ENCODE assay signal across 8 cellular contexts in genomic region chr4:153643406-153644016, GRCh38. TPM values are rescaled to one million over a fixed set of nuclear protein-coding genes. Genes with fewer than 3 reads are reported as not detected.
DNase-seq lines count a peak whose midpoint lies in the region; ATAC-seq and TF ChIP-seq lines count a peak whose summit lies in the region.

No MANE protein-coding gene starts in this region.

- in situ Hi-C loops in Panc1 (cut with HindIII; ENCODE audit: low pct_unique_long_range_greater_than_20kb, low sequenced_read_pairs): no loop called here

- H3K9me3 Mint-ChIP-seq in activated naive CD8-positive, alpha-beta T cell treated with anti-CD3 and anti-CD28 coated beads, Interleukin-2, amount 10 ng/mL, durations not matched to agents 7 days and 5 days: peaks cover 1% of the 10 kb centered on the region
- peaks cover 1% of the 10 kb centered on the region for H3K9me3 Mint-ChIP-seq in activated naive CD8-positive, alpha-beta T cell treated with anti-CD3 and anti-CD28 coated beads for 36 hours

- CTCF ChIA-PET in Panc1 (lab: Charles Lee): interaction anchor here (0.6 kb wide), 1 partner anchor 32 kb away, joined by 4 read pairs; no protein-coding TSS in a partner anchor

- H3K4me3 ChIP-seq in Panc1 (ENCODE audit: low read depth in 2 of 2, low read length in 2 of 2) (no peak overlapping the region), osteoblast (ENCODE audit: insufficient read depth, low read length) (no peak overlapping the region)

- H3K36me3 ChIP-seq in KOPT-K1 (ENCODE audit: insufficient read depth, low read length): peaks cover 4% of the 10 kb centered on the region; the same call in 1 of the 2 replicates
- H3K36me3 ChIP-seq in Panc1 (ENCODE audit: control insufficient read depth, insufficient read depth, low read length): no peaks in the 10 kb centered on the region
- H3K36me3 ChIP-seq in osteoblast (ENCODE audit: insufficient read depth, low read length): no peaks in the 10 kb centered on the region

- DNase-seq in activated naive CD8-positive, alpha-beta T cell treated with anti-CD3 and anti-CD28 coated beads, Interleukin-2, amount 10 ng/mL, durations not matched to agents 7 days and 5 days: no peak
- no peak for DNase-seq in activated naive CD8-positive, alpha-beta T cell treated with anti-CD3 and anti-CD28 coated beads for 36 hours
- DNase-seq in H4 (ENCODE audit: low spot score) (peak; percentile 72), Panc1 (ENCODE audit: low read depth, low spot score) (no peak), epidermal melanocyte (ENCODE audit: insufficient read length, low spot score) (peak; percentile 56), osteoblast (ENCODE audit: insufficient read length, low spot score, missing footprints) (peak; percentile 91)
- no peak for DNase-seq in NK-92 treated with Interleukin-12 subunit alpha and Interleukin-12 subunit beta, amount 100 ng/mL, for 24 hours (lab: John Stamatoyannopoulos, UW)

- POLR2A ChIA-PET in activated naive CD8-positive, alpha-beta T cell treated with anti-CD3 and anti-CD28 coated beads, Interleukin-2, amount 10 ng/mL, durations not matched to agents 7 days and 5 days (lab: Charles Lee): interaction anchor here (0.7 to 1.2 kb wide), 3 partner anchors 8 to 298 kb away, joined by 3 to 6 read pairs (median 3); partner anchors contain the start of gene TMEM131L
- POLR2A ChIA-PET in Panc1 (lab: Charles Lee): interaction anchor here (0.6 kb wide), 1 partner anchor 382 kb away, joined by 3 read pairs; no protein-coding TSS in a partner anchor

- no TSS peak for BruUV-seq in Panc1 (replicated peaks; lab: Mats Ljungman, UMichigan)

- H3K36me3 Mint-ChIP-seq in activated naive CD8-positive, alpha-beta T cell treated with anti-CD3 and anti-CD28 coated beads, Interleukin-2, amount 10 ng/mL, durations not matched to agents 7 days and 5 days: peaks cover 1% of the 10 kb centered on the region
- H3K36me3 Mint-ChIP-seq in activated naive CD8-positive, alpha-beta T cell treated with anti-CD3 and anti-CD28 coated beads for 36 hours: no peaks in the 10 kb centered on the region

- intact Hi-C loops in Panc1 (cut with micrococcal nuclease; ENCODE audit: unreplicated experiment): loop anchor here (2.0 to 5.0 kb wide), 2 partner anchors 301 to 501 kb away; partner anchors contain the start of gene MND1

- TF ChIP-seq CTCF in Panc1 (IDR thresholded peaks at IDR 0.05): peak; percentile 49; the same call in 1 of the 2 replicates
- peak; percentile 51 for TF ChIP-seq CTCF in osteoblast (IDR thresholded peaks at IDR 0.05; ENCODE audit: extremely low read depth, low read depth, low read length)

- ATAC-seq in activated naive CD8-positive, alpha-beta T cell treated with anti-CD3 and anti-CD28 coated beads, Interleukin-2, amount 10 ng/mL, durations not matched to agents 7 days and 5 days (ENCODE audit: low read depth): peak; percentile 89
- peak; percentile 92 for ATAC-seq in Panc1

- peak overlapping the region; percentile 57 for H3K27ac Mint-ChIP-seq in activated naive CD8-positive, alpha-beta T cell treated with anti-CD3 and anti-CD28 coated beads, Interleukin-2, amount 10 ng/mL, durations not matched to agents 7 days and 5 days
- H3K27ac Mint-ChIP-seq in activated naive CD8-positive, alpha-beta T cell treated with anti-CD3 and anti-CD28 coated beads for 36 hours: no peak overlapping the region

- no peaks in the 10 kb centered on the region for H4K20me1 ChIP-seq in osteoblast (ENCODE audit: insufficient read depth, low read length)

- no peak overlapping the region for H2AFZ ChIP-seq in osteoblast (ENCODE audit: low read length)

- H3K79me2 ChIP-seq in osteoblast (ENCODE audit: insufficient read depth, low read length): no peaks in the 10 kb centered on the region

- H3K9me3 ChIP-seq in KOPT-K1 (ENCODE audit: insufficient read depth, low read length, poor library complexity, severe bottlenecking): peaks cover 3% of the 10 kb centered on the region
- H3K9me3 ChIP-seq in Panc1 (ENCODE audit: control insufficient read depth, insufficient read depth, low read depth, low read length): no peaks in the 10 kb centered on the region; the same call in 1 of the 2 replicates
- H3K9me3 ChIP-seq in osteoblast (ENCODE audit: low read depth, low read length): no peaks in the 10 kb centered on the region

- H3K4me2 ChIP-seq in osteoblast (ENCODE audit: insufficient read depth, low read length): no peak overlapping the region

- peaks cover 15% of the 10 kb centered on the region for H3K4me1 Mint-ChIP-seq in activated naive CD8-positive, alpha-beta T cell treated with anti-CD3 and anti-CD28 coated beads, Interleukin-2, amount 10 ng/mL, durations not matched to agents 7 days and 5 days
- H3K4me1 Mint-ChIP-seq in activated naive CD8-positive, alpha-beta T cell treated with anti-CD3 and anti-CD28 coated beads for 36 hours: peaks cover 8% of the 10 kb centered on the region

- no peaks in the 10 kb centered on the region for H3K27me3 ChIP-seq in Panc1 (ENCODE audit: control insufficient read depth, insufficient read depth, low read length)
- no peaks in the 10 kb centered on the region for H3K27me3 ChIP-seq in osteoblast (ENCODE audit: insufficient read depth, low read length)

- H3K4me1 ChIP-seq in Panc1 (ENCODE audit: control insufficient read depth, insufficient read depth, low read length) (no peaks in the 10 kb centered on the region), osteoblast (ENCODE audit: insufficient read depth, low read length) (no peaks in the 10 kb centered on the region)

- no peaks in the 10 kb centered on the region for H3K27me3 Mint-ChIP-seq in activated naive CD8-positive, alpha-beta T cell treated with anti-CD3 and anti-CD28 coated beads, Interleukin-2, amount 10 ng/mL, durations not matched to agents 7 days and 5 days
- no peaks in the 10 kb centered on the region for H3K27me3 Mint-ChIP-seq in activated naive CD8-positive, alpha-beta T cell treated with anti-CD3 and anti-CD28 coated beads for 36 hours

- H3K27ac ChIP-seq in KOPT-K1 (ENCODE audit: low read depth, low read length, poor library complexity, severe bottlenecking) (peak overlapping the region; percentile 13), Panc1 (ENCODE audit: low read length) (no peak overlapping the region), osteoblast (ENCODE audit: low read depth, low read length) (no peak overlapping the region)

- H3K4me3 Mint-ChIP-seq in activated naive CD8-positive, alpha-beta T cell treated with anti-CD3 and anti-CD28 coated beads, Interleukin-2, amount 10 ng/mL, durations not matched to agents 7 days and 5 days: no peak overlapping the region
- H3K4me3 Mint-ChIP-seq in activated naive CD8-positive, alpha-beta T cell treated with anti-CD3 and anti-CD28 coated beads for 36 hours: no peak overlapping the region

RNA-seq across cellular contexts. Expression of gene TLR2, which starts 40.6 kb away (rescaled TPM):
- total RNA-seq in activated naive CD8-positive, alpha-beta T cell treated with anti-CD3 and anti-CD28 coated beads, Interleukin-2, amount 10 ng/mL, durations not matched to agents 7 days and 5 days: 1 to 10 TPM in 1 of 2 experiments, under 1 TPM in 1; 0.89 to 1.9 TPM
- 1 to 10 TPM; 1.1 to 1.2 TPM for total RNA-seq in activated naive CD8-positive, alpha-beta T cell treated with anti-CD3 and anti-CD28 coated beads for 36 hours
- total RNA-seq in H4 (2014; rRNA removed; shearing (Covaris generic)): not detected in 2 replicates
- total RNA-seq in Panc1 (2021; ENCODE audit: unreplicated experiment) (0.28 TPM), osteoblast (0.29 and 0.36 TPM in 2 replicates)
- polyA plus RNA-seq in Panc1 (2012; ENCODE audit: insufficient read length): not detected

Comparison
In these comparisons a context has a peak if more than half of its experiments do, and no peak if none do; other contexts are left out.
1. DNase-seq: peak in H4 (single experiment), epidermal melanocyte (single experiment) and osteoblast (single experiment); none in activated naive CD8-positive, alpha-beta T cell treated with anti-CD3 and anti-CD28 coated beads, Interleukin-2, amount 10 ng/mL, durations not matched to agents 7 days and 5 days (single experiment), activated naive CD8-positive, alpha-beta T cell treated with anti-CD3 and anti-CD28 coated beads for 36 hours (single experiment), Panc1 (single experiment) and NK-92 treated with Interleukin-12 subunit alpha and Interleukin-12 subunit beta, amount 100 ng/mL, for 24 hours (single experiment).